1 cellular context compared by ENCODE assay signal in genomic region chr1:9260086-9260766, GRCh38.
TF ChIP-seq lines count a peak whose summit lies in the region.

No MANE protein-coding gene starts in this region.

TF ChIP-seq in IMR-90, 13 proteins besides CTCF, POLR2A, EP300 and RAD21:
- no peak for TF ChIP-seq CHD1 (IDR thresholded peaks at IDR 0.05; ENCODE audit: low read depth, low read length)
- TF ChIP-seq MXI1 (IDR thresholded peaks at IDR 0.05; ENCODE audit: borderline replicate concordance, low read depth, low read length) = no peak
- no peak for TF ChIP-seq RCOR1 (IDR thresholded peaks at IDR 0.05; ENCODE audit: insufficient replicate concordance, low read length)
- TF ChIP-seq CEBPB (IDR thresholded peaks at IDR 0.05; ENCODE audit: low read depth, low read length) = no peak
- no peak for TF ChIP-seq FOS (IDR thresholded peaks at IDR 0.05; ENCODE audit: low read depth, low read length)
- TF ChIP-seq USF2 (IDR thresholded peaks at IDR 0.05; ENCODE audit: low read depth, low read length) = no peak
- TF ChIP-seq MAFK (IDR thresholded peaks at IDR 0.05; ENCODE audit: low read depth, low read length) = no peak
- TF ChIP-seq NFE2L2 (IDR thresholded peaks at IDR 0.05; ENCODE audit: low read depth, low read length) = no peak
- no peak for TF ChIP-seq BHLHE40 (IDR thresholded peaks at IDR 0.05; ENCODE audit: low read depth, low read length)
- TF ChIP-seq SMC3 (IDR thresholded peaks at IDR 0.05; ENCODE audit: low read depth, low read length) = no peak
- no peak for TF ChIP-seq MAZ (IDR thresholded peaks at IDR 0.05; ENCODE audit: borderline replicate concordance, low read depth, low read length)
- TF ChIP-seq RFX5 (IDR thresholded peaks at IDR 0.05; ENCODE audit: low read depth, low read length) = no peak
- no peak for TF ChIP-seq ELK1 (IDR thresholded peaks at IDR 0.05; ENCODE audit: borderline replicate concordance, low read depth, low read length)
